8 cellular contexts compared by ENCODE assay signal in the genomic region with DNA sequence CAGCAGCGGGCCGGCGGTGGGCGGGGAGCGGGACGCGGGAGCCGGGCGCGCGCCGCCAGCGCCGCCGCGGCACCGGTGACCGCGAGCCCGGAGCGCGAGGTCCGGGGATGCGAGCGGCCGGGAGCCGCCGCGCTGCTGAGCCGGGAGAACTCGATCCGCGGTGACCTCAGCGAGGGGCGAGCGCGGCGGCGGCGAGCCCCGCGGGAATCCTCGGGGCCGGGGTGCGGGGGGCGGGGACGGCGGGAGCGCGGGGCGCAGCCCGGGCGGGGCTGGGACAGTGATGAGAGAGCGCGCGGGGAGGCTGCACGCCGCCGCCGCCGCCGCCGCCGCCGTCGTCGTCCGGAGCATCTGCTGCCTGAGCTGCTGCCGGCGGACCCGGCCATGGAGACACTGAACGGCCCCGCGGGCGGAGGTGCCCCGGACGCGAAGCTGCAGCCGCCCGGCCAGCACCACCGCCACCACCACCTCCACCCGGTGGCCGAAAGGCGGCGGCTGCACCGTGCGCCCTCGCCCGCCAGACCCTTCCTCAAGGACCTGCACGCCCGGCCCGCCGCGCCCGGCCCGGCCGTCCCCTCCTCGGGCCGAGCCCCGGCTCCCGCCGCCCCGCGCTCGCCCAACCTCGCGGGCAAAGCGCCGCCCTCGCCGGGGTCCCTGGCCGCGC. TPM values are rescaled to one million over a fixed set of nuclear protein-coding genes. Genes with fewer than 3 reads are reported as not detected.
DNase-seq lines count a peak whose midpoint lies in the region; TF ChIP-seq lines count a peak whose summit lies in the region.

A gene (plus strand): TSS at position 277 of the 661 bp plus-strand sequence. CDS start 105 bp downstream, at position 382.

- peak within 1 kb of the TSS; percentile 69 for H3K4me3 ChIP-seq in H7 (ENCODE audit: insufficient read depth, low read depth, low read length)
- H3K4me3 ChIP-seq in Karpas-422 (ENCODE audit: low read length): peak within 1 kb of the TSS; percentile 76
- H3K4me3 ChIP-seq in epithelial cell of esophagus (ENCODE audit: low read length): peak within 1 kb of the TSS; percentile 65
- H3K4me3 ChIP-seq in thymus (ENCODE audit: low read length): peak within 1 kb of the TSS; percentile 78

- no peaks in the 10 kb centered on the region for H3K79me2 ChIP-seq in Karpas-422 (ENCODE audit: low read length)

- H3K9me3 Mint-ChIP-seq in T-helper 1 cell treated with Interleukin-12 subunit alpha and Interleukin-12 subunit beta and Interleukin-4 antibody, amounts not matched to agents 30 μg/mL and 1 μg/mL, for 36 hours: no peaks in the 10 kb centered on the region

- H3K9me3 ChIP-seq in Karpas-422 (ENCODE audit: low read length) (no peaks in the 10 kb centered on the region), thymus (ENCODE audit: control insufficient read depth) (peaks cover 3% of the 10 kb centered on the region)

- H3K27me3 ChIP-seq in H7 (ENCODE audit: control insufficient read depth, insufficient read depth, low read length): peaks cover 26% of the 10 kb centered on the region
- H3K27me3 ChIP-seq in Karpas-422 (ENCODE audit: low read length): no peaks in the 10 kb centered on the region
- peaks cover 54% of the 10 kb centered on the region for H3K27me3 ChIP-seq in thymus (ENCODE audit: control insufficient read depth, insufficient read depth)

- H3K27ac Mint-ChIP-seq in T-helper 1 cell treated with Interleukin-12 subunit alpha and Interleukin-12 subunit beta and Interleukin-4 antibody, amounts not matched to agents 30 μg/mL and 1 μg/mL, for 36 hours: no peak within 1 kb of the TSS

- peaks cover 70% of the 10 kb centered on the region for H3K27me3 Mint-ChIP-seq in T-helper 1 cell treated with Interleukin-12 subunit alpha and Interleukin-12 subunit beta and Interleukin-4 antibody, amounts not matched to agents 30 μg/mL and 1 μg/mL, for 36 hours (ENCODE audit: low read depth)

- H4K20me1 ChIP-seq in Karpas-422 (ENCODE audit: insufficient read depth, low read depth, low read length): no peaks in the 10 kb centered on the region; the same call in 1 of the 2 replicates

- H3K4me1 ChIP-seq in Karpas-422 (ENCODE audit: low read length) (peaks cover 7% of the 10 kb centered on the region), thymus (ENCODE audit: control insufficient read depth, insufficient read depth, low read length) (peaks cover 16% of the 10 kb centered on the region)

- H3K9ac ChIP-seq in Karpas-422 (ENCODE audit: low read length): peak within 1 kb of the TSS; percentile 67

- under 1% methylated on average over 112 of the region's 113 CpGs for WGBS in thymus

- peak within 1 kb of the TSS; percentile 90 for H3K4me2 ChIP-seq in Karpas-422 (ENCODE audit: low read depth, low read length, poor library complexity, severe bottlenecking)

- TF ChIP-seq CTCF in epithelial cell of esophagus (IDR thresholded peaks at IDR 0.05; ENCODE audit: insufficient read depth, low read depth, low read length, missing control alignments): no peak

- H3K9me2 ChIP-seq in Karpas-422 (replicated peaks; ENCODE audit: insufficient read depth, low read length): no peaks in the 10 kb centered on the region

- no peak within 1 kb of the TSS for H3K27ac ChIP-seq in Karpas-422 (ENCODE audit: low read length)
- peak within 1 kb of the TSS; percentile 62 for H3K27ac ChIP-seq in thymus (ENCODE audit: low read depth)

- peak within 1 kb of the TSS; percentile 88 for H3K4me3 Mint-ChIP-seq in T-helper 1 cell treated with Interleukin-12 subunit alpha and Interleukin-12 subunit beta and Interleukin-4 antibody, amounts not matched to agents 30 μg/mL and 1 μg/mL, for 36 hours

- H3K4me1 Mint-ChIP-seq in T-helper 1 cell treated with Interleukin-12 subunit alpha and Interleukin-12 subunit beta and Interleukin-4 antibody, amounts not matched to agents 30 μg/mL and 1 μg/mL, for 36 hours (ENCODE audit: low read depth): peaks cover 11% of the 10 kb centered on the region

- H3K36me3 ChIP-seq in H7 (replicated peaks; ENCODE audit: control insufficient read depth, insufficient read depth, low read length): no peaks in the 10 kb centered on the region
- H3K36me3 ChIP-seq in Karpas-422 (ENCODE audit: insufficient read depth, low read length): no peaks in the 10 kb centered on the region
- no peaks in the 10 kb centered on the region for H3K36me3 ChIP-seq in thymus (ENCODE audit: control insufficient read depth, insufficient read depth)

- H2AFZ ChIP-seq in Karpas-422 (ENCODE audit: low read length): peak within 1 kb of the TSS; percentile 97

- DNase-seq in T-helper 1 cell (no peak), H7 (peak; percentile 89), Karpas-422 (peak; percentile 50), epithelial cell of esophagus (ENCODE audit: low read depth) (peak; percentile 73), mucosa of gallbladder (ENCODE audit: low spot score) (no peak)
- DNase-seq in activated CD4-positive, CD25-positive, alpha-beta regulatory T cell treated with anti-CD3 and anti-CD28 coated beads, Interleukin-2, amount 50 U/mL, for 72 hours: peak; percentile 37

- peaks cover 3% of the 10 kb centered on the region for H3K36me3 Mint-ChIP-seq in T-helper 1 cell treated with Interleukin-12 subunit alpha and Interleukin-12 subunit beta and Interleukin-4 antibody, amounts not matched to agents 30 μg/mL and 1 μg/mL, for 36 hours (ENCODE audit: low read depth)

RNA-seq across cellular contexts. Expression of the gene that starts here (rescaled TPM):
- 16.0 and 24.6 TPM in 2 replicates for total RNA-seq in H7 (2014; rRNA removed; shearing (Covaris generic))
- 0.43 and 2.9 TPM in 2 replicates for total RNA-seq in Karpas-422 (2014; rRNA removed; shearing (Covaris generic); ENCODE audit: low replicate concordance)
- 182 TPM for total RNA-seq in mucosa of gallbladder
- 15.9 TPM for polyA plus RNA-seq in thymus

Comparison
In these comparisons a context has a peak if more than half of its experiments do, and no peak if none do; other contexts are left out.
1. DNase-seq: peak in H7 (single experiment), Karpas-422 (single experiment), activated CD4-positive, CD25-positive, alpha-beta regulatory T cell treated with anti-CD3 and anti-CD28 coated beads, Interleukin-2, amount 50 U/mL, for 72 hours (single experiment) and epithelial cell of esophagus (single experiment); none in T-helper 1 cell (0 of 5) and mucosa of gallbladder (single experiment).
2. Peak in every context shown above with its lines, with median percentiles within 50 percentile points of each other: H3K4me3 ChIP-seq.